Comparison of ENCODE assay signal across 14 cellular contexts in genomic region chr10:132570265-132570664, GRCh38. TPM values are rescaled to one million over a fixed set of nuclear protein-coding genes. Genes with fewer than 3 reads are reported as not detected.
A peak's percentile ranks its signal among the peaks of the same experiment; 100 is the strongest.
DNase-seq lines count a peak whose midpoint lies in the region; ATAC-seq and TF ChIP-seq lines count a peak whose summit lies in the region.
"Had no signal": no experiment of that assay in that cellular context is flagged by ENCODE, and none has a peak within 500 bp of the region (broad histone marks: within the 10 kb centered on the region; RNA-seq: fewer than 3 reads in every experiment).

No MANE protein-coding gene starts in this region.

- no peak for DNase-seq in activated naive CD8-positive, alpha-beta T cell treated with anti-CD3 and anti-CD28 coated beads, Interleukin-2, amount 10 ng/mL, durations not matched to agents 7 days and 5 days
- DNase-seq in activated naive CD8-positive, alpha-beta T cell treated with anti-CD3 and anti-CD28 coated beads for 36 hours, result no peak
- peak; percentile 5 for DNase-seq in WTC11 (ENCODE audit: low spot score)
- DNase-seq in posterior vena cava (ENCODE audit: low spot score), result peak; percentile 36
- DNase-seq in stimulated activated CD4-positive, alpha-beta T cell treated with anti-CD3 and anti-CD28 coated beads, Interleukin-1b, Interleukin-23, amount 100 ng/mL, for 48 hours, result no peak
- DNase-seq: Calu3; CD4-positive, alpha-beta T cell; MG63; RPMI8226 had no signal

- H3K4me2 ChIP-seq in KMS-11, result peak overlapping the region; percentile 98

- TF ChIP-seq CTCF in KMS-11 (conservative IDR thresholded peaks at IDR 0.05; ENCODE audit: low read depth, low read length) (no peak), WTC11 (IDR thresholded peaks at IDR 0.05) (no peak)

- CTCF ChIA-PET in WTC11 (lab: Charles Lee), result interaction anchor here (1.3 to 1.7 kb wide), 3 partner anchors 9 to 111 kb away, joined by 3 to 5 read pairs (median 4); no protein-coding TSS in a partner anchor

- H3K9ac ChIP-seq in KMS-11, result peak overlapping the region; percentile 56; the same call in 1 of the 2 replicates

- H3K4me3 ChIP-seq in KMS-11 (IDR thresholded peaks at IDR 0.05; ENCODE audit: insufficient read depth, low read depth, low read length), result no peak overlapping the region
- H3K4me3 ChIP-seq: K562, MG63 had no signal

- no peaks in the 10 kb centered on the region for H3K9me3 Mint-ChIP-seq in activated naive CD8-positive, alpha-beta T cell treated with anti-CD3 and anti-CD28 coated beads, Interleukin-2, amount 10 ng/mL, durations not matched to agents 7 days and 5 days
- no peaks in the 10 kb centered on the region for H3K9me3 Mint-ChIP-seq in activated naive CD8-positive, alpha-beta T cell treated with anti-CD3 and anti-CD28 coated beads for 36 hours
- H3K9me3 Mint-ChIP-seq in WTC11, result no peaks in the 10 kb centered on the region
- H3K9me3 Mint-ChIP-seq: CD4-positive, alpha-beta T cell had no signal

- H3K27ac ChIP-seq in KMS-11, result peak overlapping the region; percentile 90
- H3K27ac ChIP-seq: HL-60 had no signal

- no peak for ATAC-seq in activated naive CD8-positive, alpha-beta T cell treated with anti-CD3 and anti-CD28 coated beads, Interleukin-2, amount 10 ng/mL, durations not matched to agents 7 days and 5 days (ENCODE audit: low read depth)
- ATAC-seq in WTC11 (no peak), HG02884 (IDR thresholded peaks at IDR 0.05; ENCODE audit: unreplicated experiment) (no peak), HG03342 (IDR thresholded peaks at IDR 0.05; ENCODE audit: unreplicated experiment) (no peak)
- ATAC-seq: K562 had no signal

- POLR2A ChIA-PET in activated naive CD8-positive, alpha-beta T cell treated with anti-CD3 and anti-CD28 coated beads, Interleukin-2, amount 10 ng/mL, durations not matched to agents 7 days and 5 days (lab: Charles Lee), result interaction anchor here (2.6 kb wide), 1 partner anchor 19 kb away, joined by 10 read pairs; no protein-coding TSS in a partner anchor
- POLR2A ChIA-PET in WTC11 (lab: Charles Lee), result interaction anchor here (0.7 kb wide), 1 partner anchor 179 kb away, joined by 3 read pairs; no protein-coding TSS in a partner anchor

- peaks cover 45% of the 10 kb centered on the region for H3K4me1 ChIP-seq in KMS-11 (ENCODE audit: low read depth, poor library complexity, severe bottlenecking)

- H3K36me3 ChIP-seq in KMS-11 (ENCODE audit: insufficient read depth), result no peaks in the 10 kb centered on the region
- H3K36me3 ChIP-seq: MG63 had no signal

- intact Hi-C loops in posterior vena cava (cut with DNase I), result no loop called here

- H3K4me3 Mint-ChIP-seq in activated naive CD8-positive, alpha-beta T cell treated with anti-CD3 and anti-CD28 coated beads, Interleukin-2, amount 10 ng/mL, durations not matched to agents 7 days and 5 days, result no peak overlapping the region
- H3K4me3 Mint-ChIP-seq in activated naive CD8-positive, alpha-beta T cell treated with anti-CD3 and anti-CD28 coated beads for 36 hours, result no peak overlapping the region
- no peak overlapping the region for H3K4me3 Mint-ChIP-seq in WTC11
- H3K4me3 Mint-ChIP-seq: CD4-positive, alpha-beta T cell had no signal

- peaks cover 10% of the 10 kb centered on the region; the same call in 1 of the 2 replicates for H3K79me2 ChIP-seq in KMS-11 (ENCODE audit: insufficient read depth, low read depth)

- no peak overlapping the region; the same call in 1 of the 2 replicates for H2AFZ ChIP-seq in KMS-11 (ENCODE audit: low read depth)

- H3K4me1 Mint-ChIP-seq in activated naive CD8-positive, alpha-beta T cell treated with anti-CD3 and anti-CD28 coated beads, Interleukin-2, amount 10 ng/mL, durations not matched to agents 7 days and 5 days, result peaks cover 12% of the 10 kb centered on the region
- peaks cover 15% of the 10 kb centered on the region for H3K4me1 Mint-ChIP-seq in activated naive CD8-positive, alpha-beta T cell treated with anti-CD3 and anti-CD28 coated beads for 36 hours
- peaks cover 14% of the 10 kb centered on the region for H3K4me1 Mint-ChIP-seq in WTC11

- H3K27ac Mint-ChIP-seq in activated naive CD8-positive, alpha-beta T cell treated with anti-CD3 and anti-CD28 coated beads, Interleukin-2, amount 10 ng/mL, durations not matched to agents 7 days and 5 days, result peak overlapping the region; percentile 25
- no peak overlapping the region for H3K27ac Mint-ChIP-seq in activated naive CD8-positive, alpha-beta T cell treated with anti-CD3 and anti-CD28 coated beads for 36 hours
- no peak overlapping the region for H3K27ac Mint-ChIP-seq in WTC11
- H3K27ac Mint-ChIP-seq: CD4-positive, alpha-beta T cell had no signal

- H3K36me3 Mint-ChIP-seq in activated naive CD8-positive, alpha-beta T cell treated with anti-CD3 and anti-CD28 coated beads, Interleukin-2, amount 10 ng/mL, durations not matched to agents 7 days and 5 days, result peaks cover 2% of the 10 kb centered on the region
- no peaks in the 10 kb centered on the region for H3K36me3 Mint-ChIP-seq in activated naive CD8-positive, alpha-beta T cell treated with anti-CD3 and anti-CD28 coated beads for 36 hours
- H3K36me3 Mint-ChIP-seq in WTC11, result no peaks in the 10 kb centered on the region

- no peaks in the 10 kb centered on the region for H4K20me1 ChIP-seq in KMS-11 (ENCODE audit: insufficient read depth)

- no peaks in the 10 kb centered on the region for H3K27me3 Mint-ChIP-seq in activated naive CD8-positive, alpha-beta T cell treated with anti-CD3 and anti-CD28 coated beads, Interleukin-2, amount 10 ng/mL, durations not matched to agents 7 days and 5 days
- H3K27me3 Mint-ChIP-seq in activated naive CD8-positive, alpha-beta T cell treated with anti-CD3 and anti-CD28 coated beads for 36 hours, result no peaks in the 10 kb centered on the region
- no peaks in the 10 kb centered on the region for H3K27me3 Mint-ChIP-seq in WTC11 (ENCODE audit: low read depth)
- H3K27me3 Mint-ChIP-seq: CD4-positive, alpha-beta T cell had no signal

- no peaks in the 10 kb centered on the region for H3K27me3 ChIP-seq in KMS-11 (ENCODE audit: insufficient read depth, low read depth)
- H3K27me3 ChIP-seq: MG63 had no signal

TF ChIP-seq in WTC11, 78 proteins besides CTCF, POLR2A, EP300 and RAD21 (continues in another document):
- TF ChIP-seq AR (CRISPR knock-in tag; IDR thresholded peaks at IDR 0.05), result no peak
- no peak for TF ChIP-seq ATF2 (CRISPR knock-in tag; IDR thresholded peaks at IDR 0.05; ENCODE audit: borderline replicate concordance, low read depth)
- no peak for TF ChIP-seq NR1H2 (CRISPR knock-in tag; IDR thresholded peaks at IDR 0.05)
- TF ChIP-seq, protein P1, sequence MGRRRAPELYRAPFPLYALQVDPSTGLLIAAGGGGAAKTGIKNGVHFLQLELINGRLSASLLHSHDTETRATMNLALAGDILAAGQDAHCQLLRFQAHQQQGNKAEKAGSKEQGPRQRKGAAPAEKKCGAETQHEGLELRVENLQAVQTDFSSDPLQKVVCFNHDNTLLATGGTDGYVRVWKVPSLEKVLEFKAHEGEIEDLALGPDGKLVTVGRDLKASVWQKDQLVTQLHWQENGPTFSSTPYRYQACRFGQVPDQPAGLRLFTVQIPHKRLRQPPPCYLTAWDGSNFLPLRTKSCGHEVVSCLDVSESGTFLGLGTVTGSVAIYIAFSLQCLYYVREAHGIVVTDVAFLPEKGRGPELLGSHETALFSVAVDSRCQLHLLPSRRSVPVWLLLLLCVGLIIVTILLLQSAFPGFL (CRISPR knock-in tag; IDR thresholded peaks at IDR 0.05; ENCODE audit: borderline replicate concordance), result no peak

RNA-seq across cellular contexts. Expression of gene INPP5A, which starts 32.7 kb away (rescaled TPM):
- total RNA-seq in activated naive CD8-positive, alpha-beta T cell treated with anti-CD3 and anti-CD28 coated beads, Interleukin-2, amount 10 ng/mL, durations not matched to agents 7 days and 5 days, result 10 to 100 TPM; 14.1 to 15.7 TPM
- 1 to 10 TPM; 6.1 to 7.4 TPM for total RNA-seq in activated naive CD8-positive, alpha-beta T cell treated with anti-CD3 and anti-CD28 coated beads for 36 hours
- 20.0 to 22.1 TPM (median 21.5 TPM) in 3 replicates for total RNA-seq in WTC11 (2021)
- total RNA-seq in posterior vena cava, result 100 to 1,000 TPM in 1 of 2 donors, 10 to 100 TPM in 1; 65.2 to 102 TPM

Comparison
In these comparisons a context has a peak if more than half of its experiments do, and no peak if none do; other contexts are left out.
1. DNase-seq: peak in WTC11 (single experiment) and posterior vena cava (single experiment); none in activated naive CD8-positive, alpha-beta T cell treated with anti-CD3 and anti-CD28 coated beads, Interleukin-2, amount 10 ng/mL, durations not matched to agents 7 days and 5 days (single experiment), activated naive CD8-positive, alpha-beta T cell treated with anti-CD3 and anti-CD28 coated beads for 36 hours (single experiment) and stimulated activated CD4-positive, alpha-beta T cell treated with anti-CD3 and anti-CD28 coated beads, Interleukin-1b, Interleukin-23, amount 100 ng/mL, for 48 hours (single experiment).